Comparison of ENCODE assay signal across 11 cellular contexts in genomic region chrX:16138108-16138427, GRCh38. TPM values are rescaled to one million over a fixed set of nuclear protein-coding genes. Genes with fewer than 3 reads are reported as not detected.
DNase-seq lines count a peak whose midpoint lies in the region; ATAC-seq and TF ChIP-seq lines count a peak whose summit lies in the region.
"Had no signal": no experiment of that assay in that cellular context is flagged by ENCODE, and none has a peak within 500 bp of the region (broad histone marks: within the 10 kb centered on the region; RNA-seq: fewer than 3 reads in every experiment).

No MANE protein-coding gene starts in this region.

- ATAC-seq in WTC11: no peak
- no peak for ATAC-seq in natural killer cell

- no peaks in the 10 kb centered on the region for H3K27me3 ChIP-seq in H7 (ENCODE audit: control insufficient read depth, insufficient read depth, low read length)

- TF ChIP-seq CTCF in GM12872 (IDR thresholded peaks at IDR 0.05; ENCODE audit: insufficient read depth, low read depth, low read length) (peak; percentile 57), GM20000 (IDR thresholded peaks at IDR 0.05; ENCODE audit: extremely low read depth, missing control alignments) (peak; percentile 22), fibroblast of the aortic adventitia (IDR thresholded peaks at IDR 0.05; ENCODE audit: insufficient read depth, low read length) (peak; percentile 23), WTC11 (IDR thresholded peaks at IDR 0.05) (no peak), natural killer cell (IDR thresholded peaks at IDR 0.05) (no peak)

- no peaks in the 10 kb centered on the region for H3K27me3 Mint-ChIP-seq in WTC11 (ENCODE audit: low read depth)
- peaks cover 6 to 46% of the 10 kb centered on the region in 2 donors for H3K27me3 Mint-ChIP-seq in natural killer cell (ENCODE audit: low read depth in 2 of 2)

- H3K36me3 ChIP-seq in H7 (replicated peaks; ENCODE audit: control insufficient read depth, insufficient read depth, low read length): peaks cover 25% of the 10 kb centered on the region

- no peak overlapping the region for H3K27ac Mint-ChIP-seq in WTC11
- no peak overlapping the region for H3K27ac Mint-ChIP-seq in natural killer cell
- H3K27ac Mint-ChIP-seq: activated naive CD8-positive, alpha-beta T cell treated with anti-CD3 and anti-CD28 coated beads, Interleukin-2, amount 10 ng/mL, durations not matched to agents 7 days and 5 days had no signal

- intact Hi-C loops in natural killer cell (cut with micrococcal nuclease): no loop called here

- H3K9me3 Mint-ChIP-seq in WTC11: peaks cover 2% of the 10 kb centered on the region; the same call in 1 of the 2 replicates
- H3K9me3 Mint-ChIP-seq in natural killer cell: no peaks in the 10 kb centered on the region
- H3K9me3 Mint-ChIP-seq: activated naive CD8-positive, alpha-beta T cell treated with anti-CD3 and anti-CD28 coated beads, Interleukin-2, amount 10 ng/mL, durations not matched to agents 7 days and 5 days had no signal

- H3K36me3 Mint-ChIP-seq in WTC11 (peaks cover 9% of the 10 kb centered on the region; the same call in 1 of the 2 replicates), natural killer cell (no peaks in the 10 kb centered on the region)
- H3K36me3 Mint-ChIP-seq: activated naive CD8-positive, alpha-beta T cell treated with anti-CD3 and anti-CD28 coated beads, Interleukin-2, amount 10 ng/mL, durations not matched to agents 7 days and 5 days had no signal

- H3K4me3 ChIP-seq in fibroblast of the aortic adventitia (ENCODE audit: low read depth, low read length): no peak overlapping the region
- no peak overlapping the region for H3K4me3 ChIP-seq in H7 (ENCODE audit: insufficient read depth, low read depth, low read length)

- H3K4me1 Mint-ChIP-seq in WTC11 (peaks cover 32% of the 10 kb centered on the region), natural killer cell (no peaks in the 10 kb centered on the region)
- H3K4me1 Mint-ChIP-seq: activated naive CD8-positive, alpha-beta T cell treated with anti-CD3 and anti-CD28 coated beads, Interleukin-2, amount 10 ng/mL, durations not matched to agents 7 days and 5 days had no signal

- DNase-seq in GM20000 (ENCODE audit: low spot score) (no peak), HT-29 (ENCODE audit: low spot score) (peak; percentile 49), fibroblast of the aortic adventitia (ENCODE audit: low read depth) (peak; percentile 7), NCI-H2029 (lab: John Stamatoyannopoulos, UW) (no peak), H7 (no peak), WTC11 (ENCODE audit: low spot score) (no peak), natural killer cell (no peak)
- DNase-seq: activated naive CD8-positive, alpha-beta T cell treated with anti-CD3 and anti-CD28 coated beads, Interleukin-2, amount 10 ng/mL, durations not matched to agents 7 days and 5 days; stimulated activated CD4-positive, alpha-beta T cell treated with anti-CD3 and anti-CD28 coated beads, Interleukin-12 subunit alpha, Interleukin-12 subunit beta, amount 100 ng/mL, for 4 hours had no signal

- CTCF ChIA-PET in WTC11 (lab: Charles Lee): interaction anchor here (0.6 to 1.5 kb wide), 6 partner anchors 11 to 123 kb away, joined by 3 to 5 read pairs (median 4); partner anchors contain the start of gene GRPR

- POLR2A ChIA-PET in WTC11 (lab: Charles Lee): interaction anchor here (0.6 kb wide), 1 partner anchor 357 kb away, joined by 4 read pairs; no protein-coding TSS in a partner anchor

- no peak overlapping the region for H3K4me3 Mint-ChIP-seq in WTC11
- no peak overlapping the region for H3K4me3 Mint-ChIP-seq in natural killer cell
- H3K4me3 Mint-ChIP-seq: activated naive CD8-positive, alpha-beta T cell treated with anti-CD3 and anti-CD28 coated beads, Interleukin-2, amount 10 ng/mL, durations not matched to agents 7 days and 5 days had no signal

TF ChIP-seq in WTC11, 78 proteins besides CTCF, POLR2A, EP300 and RAD21 (continues in another document):
- no peak for TF ChIP-seq ZSCAN18 (CRISPR knock-in tag; IDR thresholded peaks at IDR 0.05)
- no peak for TF ChIP-seq TEAD4 (CRISPR knock-in tag; IDR thresholded peaks at IDR 0.05)
- no peak for TF ChIP-seq HMGA2 (CRISPR knock-in tag; IDR thresholded peaks at IDR 0.05)
- no peak for TF ChIP-seq ARID4B (CRISPR knock-in tag; IDR thresholded peaks at IDR 0.05; ENCODE audit: borderline replicate concordance)
- TF ChIP-seq ZNF671 (CRISPR knock-in tag; IDR thresholded peaks at IDR 0.05): no peak
- TF ChIP-seq ZBTB43 (CRISPR knock-in tag; IDR thresholded peaks at IDR 0.05): no peak

RNA-seq across cellular contexts. Expression of gene GRPR, which starts 14.7 kb away (rescaled TPM):
- not detected in 2 replicates for total RNA-seq in HT-29 (2014; rRNA removed; shearing (Covaris generic))
- not detected in 2 replicates for total RNA-seq in fibroblast of the aortic adventitia (ENCODE audit: low replicate concordance)
- total RNA-seq in H7 (2014; rRNA removed; shearing (Covaris generic)): 3.9 and 10.9 TPM in 2 replicates
- 8.9 to 18.4 TPM (median 18.0 TPM) in 3 replicates for total RNA-seq in WTC11 (2021)
- total RNA-seq in natural killer cell: under 1 TPM in 1 of 3 donors, not detected in 2; 0.36 TPM
- total RNA-seq: activated naive CD8-positive, alpha-beta T cell treated with anti-CD3 and anti-CD28 coated beads, Interleukin-2, amount 10 ng/mL, durations not matched to agents 7 days and 5 days had no signal

RNA-seq across cellular contexts. Expression of gene MAGEB17, which starts 29.2 kb away (rescaled TPM):
- not detected in 2 replicates for total RNA-seq in HT-29 (2014; rRNA removed; shearing (Covaris generic))
- not detected in 2 replicates for total RNA-seq in fibroblast of the aortic adventitia (ENCODE audit: low replicate concordance)
- total RNA-seq in H7 (2014; rRNA removed; shearing (Covaris generic)): 0.21 and 0.33 TPM in 2 replicates
- total RNA-seq in WTC11 (2021): 0.27 to 0.63 TPM (median 0.41 TPM) in 3 replicates
- not detected for total RNA-seq in natural killer cell
- total RNA-seq: activated naive CD8-positive, alpha-beta T cell treated with anti-CD3 and anti-CD28 coated beads, Interleukin-2, amount 10 ng/mL, durations not matched to agents 7 days and 5 days; LHCN-M2 had no signal

Comparison
In these comparisons a context has a peak if more than half of its experiments do, and no peak if none do; other contexts are left out.
1. CTCF ChIP-seq: peak in GM12872 (single experiment), GM20000 (single experiment) and fibroblast of the aortic adventitia (single experiment); none in WTC11 (single experiment) and natural killer cell (single experiment).
2. DNase-seq: peak in HT-29 (single experiment) and fibroblast of the aortic adventitia (single experiment); none in GM20000 (single experiment), NCI-H2029 (single experiment), H7 (single experiment), WTC11 (single experiment) and natural killer cell (single experiment).